In the genomic region with DNA sequence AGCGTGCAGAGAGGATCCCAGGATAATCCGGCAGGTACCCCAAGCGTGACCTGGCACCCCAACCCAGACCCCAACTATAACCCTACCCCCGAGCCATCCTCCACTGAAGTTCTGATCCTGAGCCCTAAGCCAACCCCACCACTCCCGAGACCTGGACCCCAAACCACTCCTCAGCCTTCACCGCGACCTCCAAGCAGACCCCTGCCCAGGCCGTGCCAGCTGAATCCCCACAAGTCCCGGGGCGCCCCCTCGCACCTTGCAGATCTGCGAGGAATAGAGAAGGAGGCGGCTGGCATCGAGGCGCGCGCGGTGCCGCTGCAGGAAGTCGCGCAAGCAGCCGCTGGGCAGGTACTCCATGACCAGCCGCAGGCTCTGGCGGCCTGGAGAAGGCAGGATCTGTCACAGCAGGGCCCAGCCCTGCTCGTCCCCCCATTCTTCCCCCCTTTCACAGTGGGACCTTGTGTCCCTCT, we compare ENCODE assay signal across 2 cellular contexts.
TF ChIP-seq lines count a peak whose summit lies in the region.

No MANE protein-coding gene starts in this region.

TF ChIP-seq in SK-N-SH, 30 proteins besides CTCF, POLR2A, EP300 and RAD21 (continued from another document):
- TF ChIP-seq MAX (IDR thresholded peaks at IDR 0.05; ENCODE audit: low read depth) (no peak), EZH2phosphoT487 (IDR thresholded peaks at IDR 0.05; ENCODE audit: borderline replicate concordance, low read depth) (no peak), PBX3 (IDR thresholded peaks at IDR 0.05) (no peak), CHD2 (IDR thresholded peaks at IDR 0.05; ENCODE audit: low read length, partially characterized antibody) (no peak), FOXM1 (IDR thresholded peaks at IDR 0.05; ENCODE audit: low read depth) (no peak), TEAD4 (IDR thresholded peaks at IDR 0.05; ENCODE audit: borderline replicate concordance, insufficient read depth) (no peak), POLR2AphosphoS5 (IDR thresholded peaks at IDR 0.05; ENCODE audit: low read depth, low read length) (no peak), MXI1 (IDR thresholded peaks at IDR 0.05; ENCODE audit: low read depth, low read length) (no peak), SMC3 (IDR thresholded peaks at IDR 0.05; ENCODE audit: low read depth, low read length) (no peak)
- TF ChIP-seq, protein P1, sequence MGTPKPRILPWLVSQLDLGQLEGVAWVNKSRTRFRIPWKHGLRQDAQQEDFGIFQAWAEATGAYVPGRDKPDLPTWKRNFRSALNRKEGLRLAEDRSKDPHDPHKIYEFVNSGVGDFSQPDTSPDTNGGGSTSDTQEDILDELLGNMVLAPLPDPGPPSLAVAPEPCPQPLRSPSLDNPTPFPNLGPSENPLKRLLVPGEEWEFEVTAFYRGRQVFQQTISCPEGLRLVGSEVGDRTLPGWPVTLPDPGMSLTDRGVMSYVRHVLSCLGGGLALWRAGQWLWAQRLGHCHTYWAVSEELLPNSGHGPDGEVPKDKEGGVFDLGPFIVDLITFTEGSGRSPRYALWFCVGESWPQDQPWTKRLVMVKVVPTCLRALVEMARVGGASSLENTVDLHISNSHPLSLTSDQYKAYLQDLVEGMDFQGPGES (IDR thresholded peaks at IDR 0.05; ENCODE audit: low read depth, low read length), result no peak

TF ChIP-seq in SK-N-SH treated with all-trans-retinoic acid at 6 μM for 48 hours, 23 proteins besides CTCF, POLR2A, EP300 and RAD21 (continued from another document):
- TF ChIP-seq, protein P2, sequence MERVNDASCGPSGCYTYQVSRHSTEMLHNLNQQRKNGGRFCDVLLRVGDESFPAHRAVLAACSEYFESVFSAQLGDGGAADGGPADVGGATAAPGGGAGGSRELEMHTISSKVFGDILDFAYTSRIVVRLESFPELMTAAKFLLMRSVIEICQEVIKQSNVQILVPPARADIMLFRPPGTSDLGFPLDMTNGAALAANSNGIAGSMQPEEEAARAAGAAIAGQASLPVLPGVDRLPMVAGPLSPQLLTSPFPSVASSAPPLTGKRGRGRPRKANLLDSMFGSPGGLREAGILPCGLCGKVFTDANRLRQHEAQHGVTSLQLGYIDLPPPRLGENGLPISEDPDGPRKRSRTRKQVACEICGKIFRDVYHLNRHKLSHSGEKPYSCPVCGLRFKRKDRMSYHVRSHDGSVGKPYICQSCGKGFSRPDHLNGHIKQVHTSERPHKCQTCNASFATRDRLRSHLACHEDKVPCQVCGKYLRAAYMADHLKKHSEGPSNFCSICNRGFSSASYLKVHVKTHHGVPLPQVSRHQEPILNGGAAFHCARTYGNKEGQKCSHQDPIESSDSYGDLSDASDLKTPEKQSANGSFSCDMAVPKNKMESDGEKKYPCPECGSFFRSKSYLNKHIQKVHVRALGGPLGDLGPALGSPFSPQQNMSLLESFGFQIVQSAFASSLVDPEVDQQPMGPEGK (CRISPR knock-in tag; IDR thresholded peaks at IDR 0.05; ENCODE audit: borderline replicate concordance), result no peak
- TF ChIP-seq, protein P3, sequence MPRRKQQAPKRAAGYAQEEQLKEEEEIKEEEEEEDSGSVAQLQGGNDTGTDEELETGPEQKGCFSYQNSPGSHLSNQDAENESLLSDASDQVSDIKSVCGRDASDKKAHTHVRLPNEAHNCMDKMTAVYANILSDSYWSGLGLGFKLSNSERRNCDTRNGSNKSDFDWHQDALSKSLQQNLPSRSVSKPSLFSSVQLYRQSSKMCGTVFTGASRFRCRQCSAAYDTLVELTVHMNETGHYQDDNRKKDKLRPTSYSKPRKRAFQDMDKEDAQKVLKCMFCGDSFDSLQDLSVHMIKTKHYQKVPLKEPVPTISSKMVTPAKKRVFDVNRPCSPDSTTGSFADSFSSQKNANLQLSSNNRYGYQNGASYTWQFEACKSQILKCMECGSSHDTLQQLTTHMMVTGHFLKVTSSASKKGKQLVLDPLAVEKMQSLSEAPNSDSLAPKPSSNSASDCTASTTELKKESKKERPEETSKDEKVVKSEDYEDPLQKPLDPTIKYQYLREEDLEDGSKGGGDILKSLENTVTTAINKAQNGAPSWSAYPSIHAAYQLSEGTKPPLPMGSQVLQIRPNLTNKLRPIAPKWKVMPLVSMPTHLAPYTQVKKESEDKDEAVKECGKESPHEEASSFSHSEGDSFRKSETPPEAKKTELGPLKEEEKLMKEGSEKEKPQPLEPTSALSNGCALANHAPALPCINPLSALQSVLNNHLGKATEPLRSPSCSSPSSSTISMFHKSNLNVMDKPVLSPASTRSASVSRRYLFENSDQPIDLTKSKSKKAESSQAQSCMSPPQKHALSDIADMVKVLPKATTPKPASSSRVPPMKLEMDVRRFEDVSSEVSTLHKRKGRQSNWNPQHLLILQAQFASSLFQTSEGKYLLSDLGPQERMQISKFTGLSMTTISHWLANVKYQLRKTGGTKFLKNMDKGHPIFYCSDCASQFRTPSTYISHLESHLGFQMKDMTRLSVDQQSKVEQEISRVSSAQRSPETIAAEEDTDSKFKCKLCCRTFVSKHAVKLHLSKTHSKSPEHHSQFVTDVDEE (CRISPR knock-in tag; IDR thresholded peaks at IDR 0.05), result no peak
- TF ChIP-seq ZNF70 (CRISPR knock-in tag; IDR thresholded peaks at IDR 0.05) (no peak), ZFP30 (CRISPR knock-in tag; IDR thresholded peaks at IDR 0.05) (no peak), OSR1 (CRISPR knock-in tag; IDR thresholded peaks at IDR 0.05) (no peak), ZNF8 (CRISPR knock-in tag; IDR thresholded peaks at IDR 0.05) (no peak), ARNTL (CRISPR knock-in tag; IDR thresholded peaks at IDR 0.05; ENCODE audit: borderline replicate concordance, low read depth) (no peak), TCF4 (CRISPR knock-in tag; IDR thresholded peaks at IDR 0.05; ENCODE audit: borderline replicate concordance) (no peak), ESRRG (CRISPR knock-in tag; IDR thresholded peaks at IDR 0.05) (no peak), BACH2 (CRISPR knock-in tag; IDR thresholded peaks at IDR 0.05; ENCODE audit: borderline replicate concordance) (no peak), ZNF565 (CRISPR knock-in tag; conservative IDR thresholded peaks at IDR 0.05; ENCODE audit: low read depth) (no peak), ZC3H10 (CRISPR knock-in tag; IDR thresholded peaks at IDR 0.05) (no peak), CSDC2 (CRISPR knock-in tag; IDR thresholded peaks at IDR 0.05) (no peak)
- TF ChIP-seq, protein P4, sequence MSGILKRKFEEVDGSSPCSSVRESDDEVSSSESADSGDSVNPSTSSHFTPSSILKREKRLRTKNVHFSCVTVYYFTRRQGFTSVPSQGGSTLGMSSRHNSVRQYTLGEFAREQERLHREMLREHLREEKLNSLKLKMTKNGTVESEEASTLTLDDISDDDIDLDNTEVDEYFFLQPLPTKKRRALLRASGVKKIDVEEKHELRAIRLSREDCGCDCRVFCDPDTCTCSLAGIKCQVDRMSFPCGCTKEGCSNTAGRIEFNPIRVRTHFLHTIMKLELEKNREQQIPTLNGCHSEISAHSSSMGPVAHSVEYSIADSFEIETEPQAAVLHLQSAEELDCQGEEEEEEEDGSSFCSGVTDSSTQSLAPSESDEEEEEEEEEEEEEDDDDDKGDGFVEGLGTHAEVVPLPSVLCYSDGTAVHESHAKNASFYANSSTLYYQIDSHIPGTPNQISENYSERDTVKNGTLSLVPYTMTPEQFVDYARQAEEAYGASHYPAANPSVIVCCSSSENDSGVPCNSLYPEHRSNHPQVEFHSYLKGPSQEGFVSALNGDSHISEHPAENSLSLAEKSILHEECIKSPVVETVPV (CRISPR knock-in tag; IDR thresholded peaks at IDR 0.05), result no peak
- TF ChIP-seq, protein P5, sequence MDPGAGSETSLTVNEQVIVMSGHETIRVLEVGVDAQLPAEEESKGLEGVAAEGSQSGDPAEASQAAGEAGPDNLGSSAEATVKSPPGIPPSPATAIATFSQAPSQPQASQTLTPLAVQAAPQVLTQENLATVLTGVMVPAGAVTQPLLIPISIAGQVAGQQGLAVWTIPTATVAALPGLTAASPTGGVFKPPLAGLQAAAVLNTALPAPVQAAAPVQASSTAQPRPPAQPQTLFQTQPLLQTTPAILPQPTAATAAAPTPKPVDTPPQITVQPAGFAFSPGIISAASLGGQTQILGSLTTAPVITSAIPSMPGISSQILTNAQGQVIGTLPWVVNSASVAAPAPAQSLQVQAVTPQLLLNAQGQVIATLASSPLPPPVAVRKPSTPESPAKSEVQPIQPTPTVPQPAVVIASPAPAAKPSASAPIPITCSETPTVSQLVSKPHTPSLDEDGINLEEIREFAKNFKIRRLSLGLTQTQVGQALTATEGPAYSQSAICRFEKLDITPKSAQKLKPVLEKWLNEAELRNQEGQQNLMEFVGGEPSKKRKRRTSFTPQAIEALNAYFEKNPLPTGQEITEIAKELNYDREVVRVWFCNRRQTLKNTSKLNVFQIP (CRISPR knock-in tag; IDR thresholded peaks at IDR 0.05; ENCODE audit: borderline replicate concordance, low read depth), result no peak
TF ChIP-seq in SK-N-SH treated with all-trans-retinoic acid at 6 μM for 48 hours: peak in this region for 0.
